ENCODE assay signal across 9 cellular contexts in the genomic region with DNA sequence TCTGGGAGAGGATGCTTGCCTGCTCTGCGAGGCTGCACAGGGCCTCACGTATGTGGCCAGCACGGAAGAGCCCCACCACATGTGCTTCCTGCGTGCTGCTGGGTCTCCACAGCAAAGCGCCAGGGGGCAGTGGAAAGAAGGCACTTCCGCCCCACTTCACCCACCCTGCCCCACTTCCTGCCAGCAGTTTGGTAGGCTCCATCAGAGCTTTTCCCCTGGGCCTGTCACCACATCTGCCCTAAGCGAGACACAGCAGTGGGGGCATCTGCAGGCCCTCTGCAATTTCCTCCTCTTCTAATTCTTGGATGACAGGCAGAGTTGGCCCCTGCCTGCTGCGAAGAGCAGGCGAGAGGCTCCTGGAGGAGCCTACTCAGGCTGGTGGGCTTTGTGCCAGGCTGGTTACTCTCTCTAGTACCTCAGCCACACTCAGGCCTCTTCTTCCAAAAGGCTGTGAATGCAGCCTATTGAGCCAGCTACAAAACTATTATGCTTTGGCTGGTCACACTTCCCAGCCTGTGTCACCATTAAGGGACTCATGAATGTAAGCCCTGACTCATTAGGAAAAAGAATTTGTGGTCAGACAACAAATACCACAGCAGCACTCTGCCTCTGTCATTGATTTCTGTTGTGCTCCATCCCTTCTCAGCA. TPM values are rescaled to one million over a fixed set of nuclear protein-coding genes. Genes with fewer than 3 reads are reported as not detected.
DNase-seq lines count a peak whose midpoint lies in the region; ATAC-seq and TF ChIP-seq lines count a peak whose summit lies in the region.
"Had no signal": no experiment of that assay in that cellular context is flagged by ENCODE, and none has a peak within 500 bp of the region (broad histone marks: within the 10 kb centered on the region; RNA-seq: fewer than 3 reads in every experiment).

No MANE protein-coding gene starts in this region.

- H3K9me3 ChIP-seq in A673 (ENCODE audit: low read depth, low read length, poor library complexity, severe bottlenecking) (no peaks in the 10 kb centered on the region), SU-DHL-6 (ENCODE audit: insufficient read depth, low read length) (no peaks in the 10 kb centered on the region), neural progenitor cell (ENCODE audit: low read depth) (no peaks in the 10 kb centered on the region)

- H2AFZ ChIP-seq in SU-DHL-6 (ENCODE audit: low read depth, low read length, severe bottlenecking), result peak overlapping the region; percentile 83
- H2AFZ ChIP-seq in neural progenitor cell (replicated peaks), result no peak overlapping the region

- TF ChIP-seq CTCF in A673 (conservative IDR thresholded peaks at IDR 0.05; ENCODE audit: low read depth, low read length), result peak; percentile 33
- TF ChIP-seq CTCF in SU-DHL-6 (IDR thresholded peaks at IDR 0.05; ENCODE audit: insufficient read depth, low read length, poor library complexity, severe bottlenecking), result peak; percentile 34
- no peak for TF ChIP-seq CTCF in neural progenitor cell (IDR thresholded peaks at IDR 0.05)

- peaks cover 2% of the 10 kb centered on the region for H3K27me3 Mint-ChIP-seq in neural progenitor cell (ENCODE audit: insufficient read depth, low read depth)

- H3F3A ChIP-seq in SU-DHL-6 (ENCODE audit: insufficient read depth) (no peaks in the 10 kb centered on the region; the same call in 1 of the 2 replicates), neural progenitor cell (ENCODE audit: low read depth) (peaks cover 4% of the 10 kb centered on the region)

- DNase-seq in A673 (ENCODE audit: low spot score), result peak; percentile 84
- DNase-seq in activated naive CD4-positive, alpha-beta T cell treated with anti-CD3 and anti-CD28 coated beads, Interleukin-2, amount 50 U/mL, for 72 hours (ENCODE audit: low spot score in 2 of 2), result peak; percentile 63 to 79
- DNase-seq in neural progenitor cell (ENCODE audit: low spot score), result peak; percentile 38
- DNase-seq in HCEC 1CT, result no peak
- no peak for DNase-seq in NCI-H446 treated with DMSO at 0.1 percent for 48 hours (lab: John Stamatoyannopoulos, UW)

- POLR2A ChIA-PET in A673 (lab: Charles Lee; ENCODE audit: low non-redundant PET), result no interaction called here

- ATAC-seq in GM18907 (IDR thresholded peaks at IDR 0.05; ENCODE audit: unreplicated experiment) (peak; percentile 80), HG03095 (IDR thresholded peaks at IDR 0.05; ENCODE audit: unreplicated experiment) (peak; percentile 67)
- ATAC-seq in activated naive CD4-positive, alpha-beta T cell treated with anti-CD3 and anti-CD28 coated beads, Interleukin-2, amount 50 U/mL, for 72 hours, result peak; percentile 85 to 91

- peak overlapping the region; percentile 35; the same call in 1 of the 2 replicates for H3K9ac ChIP-seq in SU-DHL-6 (ENCODE audit: low read length)
- H3K9ac ChIP-seq in neural progenitor cell, result no peak overlapping the region

- CTCF ChIA-PET in A673 (lab: Charles Lee), result interaction anchor here (0.6 to 1.4 kb wide), 3 partner anchors 47 to 153 kb away, joined by 4 to 5 read pairs (median 4); a partner anchor contains a TSS

- no peaks in the 10 kb centered on the region for H3K36me3 Mint-ChIP-seq in activated naive CD4-positive, alpha-beta T cell treated with anti-CD3 and anti-CD28 coated beads, Interleukin-2, amount 50 U/mL, for 72 hours
- no peaks in the 10 kb centered on the region for H3K36me3 Mint-ChIP-seq in neural progenitor cell

- H3K4me3 ChIP-seq in A673 (ENCODE audit: low read depth, low read length, poor library complexity, severe bottlenecking) (no peak overlapping the region), SU-DHL-6 (ENCODE audit: insufficient read depth, low read length, poor library complexity, severe bottlenecking) (no peak overlapping the region), neural progenitor cell (no peak overlapping the region)

- peaks cover 18% of the 10 kb centered on the region for H3K4me1 Mint-ChIP-seq in neural progenitor cell

- H3K4me3 Mint-ChIP-seq in neural progenitor cell, result no peak overlapping the region

- H3K9me3 Mint-ChIP-seq in activated naive CD4-positive, alpha-beta T cell treated with anti-CD3 and anti-CD28 coated beads, Interleukin-2, amount 50 U/mL, for 72 hours, result no peaks in the 10 kb centered on the region
- no peaks in the 10 kb centered on the region for H3K9me3 Mint-ChIP-seq in neural progenitor cell

- no peaks in the 10 kb centered on the region for H4K20me1 ChIP-seq in SU-DHL-6 (ENCODE audit: low read depth, low read length)
- no peaks in the 10 kb centered on the region for H4K20me1 ChIP-seq in neural progenitor cell (ENCODE audit: low read depth)

- H3K27ac ChIP-seq in A673 (ENCODE audit: low read depth, low read length, poor library complexity, severe bottlenecking) (no peak overlapping the region), SU-DHL-6 (ENCODE audit: low read depth, low read length) (0 out of 2 replicates have a peak overlapping the region, but pooled peaks have one; percentile 5), neural progenitor cell (peak overlapping the region; percentile 59)

- H3K4me1 ChIP-seq in A673 (ENCODE audit: insufficient read depth, low read length, poor library complexity, severe bottlenecking), result no peaks in the 10 kb centered on the region
- peaks cover 19% of the 10 kb centered on the region for H3K4me1 ChIP-seq in neural progenitor cell

- H3K27ac Mint-ChIP-seq in activated naive CD4-positive, alpha-beta T cell treated with anti-CD3 and anti-CD28 coated beads, Interleukin-2, amount 50 U/mL, for 72 hours, result peak overlapping the region; percentile 83 to 98
- no peak overlapping the region for H3K27ac Mint-ChIP-seq in neural progenitor cell

- no peaks in the 10 kb centered on the region for H3K9me2 ChIP-seq in SU-DHL-6 (replicated peaks; ENCODE audit: insufficient read depth, low read length)

- no peaks in the 10 kb centered on the region for H3K36me3 ChIP-seq in A673 (ENCODE audit: insufficient read depth, low read length, poor library complexity, severe bottlenecking)
- H3K36me3 ChIP-seq in SU-DHL-6 (ENCODE audit: low read length), result no peaks in the 10 kb centered on the region
- H3K36me3 ChIP-seq in neural progenitor cell, result no peaks in the 10 kb centered on the region

- H3K4me2 ChIP-seq in SU-DHL-6 (ENCODE audit: low read depth, low read length, poor library complexity, severe bottlenecking), result peak overlapping the region; percentile 32
- peak overlapping the region; percentile 33 for H3K4me2 ChIP-seq in neural progenitor cell

- intact Hi-C loops in A673 (cut with micrococcal nuclease; ENCODE audit: unreplicated experiment), result no loop called here

- H3K27me3 ChIP-seq in A673 (replicated peaks; ENCODE audit: insufficient read depth, low read depth, low read length, poor library complexity) (no peaks in the 10 kb centered on the region), SU-DHL-6 (ENCODE audit: low read length) (no peaks in the 10 kb centered on the region), neural progenitor cell (no peaks in the 10 kb centered on the region)

- BruUV-seq in A673 (replicated peaks; lab: Mats Ljungman, UMichigan), result no TSS peak

- H3K79me2 ChIP-seq in SU-DHL-6 (ENCODE audit: insufficient read depth, low read length) (no peaks in the 10 kb centered on the region), neural progenitor cell (ENCODE audit: low read depth) (no peaks in the 10 kb centered on the region)

RNA-seq across cellular contexts. Expression of a gene that starts 25.0 kb away (rescaled TPM):
- total RNA-seq in A673 (2021) (not detected in 2 replicates), neural progenitor cell (ENCODE audit: low replicate concordance) (not detected in 2 replicates)
- total RNA-seq in activated naive CD4-positive, alpha-beta T cell treated with anti-CD3 and anti-CD28 coated beads, Interleukin-2, amount 50 U/mL, for 72 hours, result under 1 TPM in 1 of 2 donors, not detected in 1; 0.36 TPM
- total RNA-seq: endothelial cell of umbilical vein had no signal

RNA-seq across cellular contexts. Expression of a gene that starts 41.7 kb away (rescaled TPM):
- total RNA-seq in A673 (2021) (not detected in 2 replicates), neural progenitor cell (ENCODE audit: low replicate concordance) (not detected in 2 replicates)
- total RNA-seq in activated naive CD4-positive, alpha-beta T cell treated with anti-CD3 and anti-CD28 coated beads, Interleukin-2, amount 50 U/mL, for 72 hours, result 1 to 10 TPM; 5.2 to 9.7 TPM
- total RNA-seq: endothelial cell of umbilical vein had no signal

RNA-seq across cellular contexts. Expression of a gene that starts 47.3 kb away (rescaled TPM):
- total RNA-seq in A673 (2021), result not detected in 2 replicates
- total RNA-seq in activated naive CD4-positive, alpha-beta T cell treated with anti-CD3 and anti-CD28 coated beads, Interleukin-2, amount 50 U/mL, for 72 hours, result not detected
- total RNA-seq in neural progenitor cell (ENCODE audit: low replicate concordance), result not detected in 2 replicates
- total RNA-seq: endothelial cell of umbilical vein had no signal

Comparison
In these comparisons a context has a peak if more than half of its experiments do, and no peak if none do; other contexts are left out.
1. DNase-seq: peak in A673 (single experiment), activated naive CD4-positive, alpha-beta T cell treated with anti-CD3 and anti-CD28 coated beads, Interleukin-2, amount 50 U/mL, for 72 hours (2 of 2) and neural progenitor cell (single experiment); none in HCEC 1CT (single experiment) and NCI-H446 treated with DMSO at 0.1 percent for 48 hours (single experiment).
2. Peak in every context shown above with its lines, with median percentiles within 50 percentile points of each other: ATAC-seq.